Comparison of ENCODE assay signal across 21 cellular contexts in genomic region chr1:175377394-175377793, GRCh38.
DNase-seq lines count a peak whose midpoint lies in the region; ATAC-seq, FAIRE-seq and TF ChIP-seq lines count a peak whose summit lies in the region.
"Had no signal": no experiment of that assay in that cellular context is flagged by ENCODE, and none has a peak within 500 bp of the region (broad histone marks: within the 10 kb centered on the region; RNA-seq: fewer than 3 reads in every experiment).

No MANE protein-coding gene starts in this region.

- POLR2A ChIA-PET in HepG2 (lab: Yijun Ruan, JAX) (no interaction called here), H1 (lab: Charles Lee; ENCODE audit: partially characterized antibody) (no interaction called here)

- H3K4me2 ChIP-seq in HepG2 (ENCODE audit: low read depth, low read length) (no peak overlapping the region), H1 (ENCODE audit: insufficient read depth in 1 of 2, low read depth in 2 of 2, low read length in 2 of 2) (no peak overlapping the region)

- no peak overlapping the region for H3K14ac ChIP-seq in H1 (ENCODE audit: insufficient read length)

- 10% methylated on average over 6 of the region's 6 CpGs for WGBS in HepG2 (ENCODE audit: low lambda C conversion rate)
- 55% methylated on average over 6 of the region's 6 CpGs for WGBS in right lobe of liver (ENCODE audit: insufficient coverage, low coverage, low lambda C conversion rate, missing lambda C conversion rate)
- 89% methylated on average over 6 of the region's 6 CpGs; no CpG with 5 or more reads in 1 of the 2 experiments for WGBS in H1 (ENCODE audit: extremely low coverage in 1 of 2, insufficient coverage in 1 of 2, insufficient read length in 1 of 2, insufficient replicate concordance in 2 of 2, low coverage in 1 of 2, low lambda C conversion rate in 2 of 2, missing lambda C conversion rate in 1 of 2), 2 experiments

- H4K20me1 ChIP-seq in HepG2 (ENCODE audit: insufficient read depth, low read length) (no peaks in the 10 kb centered on the region), H1 (replicated peaks in 1 of 2; ENCODE audit: control insufficient read depth in 1 of 2, insufficient read depth in 2 of 2, low read length in 2 of 2) (no peaks in the 10 kb centered on the region)

- no peaks in the 10 kb centered on the region for H3K9me3 ChIP-seq in HepG2 (ENCODE audit: low read length)
- no peaks in the 10 kb centered on the region for H3K9me3 ChIP-seq in right lobe of liver
- H3K9me3 ChIP-seq in H1 (ENCODE audit: insufficient read depth in 2 of 2, low read depth in 1 of 2, low read length in 1 of 2): no peaks in the 10 kb centered on the region
- H3K9me3 ChIP-seq: BE2C had no signal

- H3K23ac ChIP-seq in H1 (ENCODE audit: insufficient read length): no peak overlapping the region

- FAIRE-seq in HepG2 (lab: Jason Lieb, UNC) (no peak), H1 (lab: Jason Lieb, UNC) (no peak)
- FAIRE-seq: G401.6, GM12891, GM19239, H54 had no signal

- H3K56ac ChIP-seq in H1 (replicated peaks; ENCODE audit: insufficient read length, low read depth, low read length): no peak overlapping the region

- H3K79me1 ChIP-seq in H1 (ENCODE audit: low read depth, low read length): no peaks in the 10 kb centered on the region

- BruUV-seq in HepG2 (replicated peaks; lab: Mats Ljungman, UMichigan): no TSS peak

- H3K9ac ChIP-seq in HepG2 (ENCODE audit: insufficient read depth, low read depth, low read length) (no peak overlapping the region), H1 (replicated peaks in 1 of 4; ENCODE audit: extremely low read depth in 1 of 4, low read depth in 3 of 4, low read length in 3 of 4) (no peak overlapping the region)
- H3K9ac ChIP-seq: GM23248 had no signal

- H4K8ac ChIP-seq in H1 (ENCODE audit: extremely low read depth, insufficient read depth, low read length): no peak overlapping the region

- no peak overlapping the region for H3K4ac ChIP-seq in H1 (replicated peaks; ENCODE audit: insufficient read length, low read depth, low read length)

- no peak for DNase-seq in HepG2 (ENCODE audit: low spot score)
- no peak for DNase-seq in right lobe of liver
- DNase-seq in NCI-H82 (lab: John Stamatoyannopoulos, UW): peak; percentile 51
- no peak for DNase-seq in H1 (ENCODE audit: low read depth in 1 of 2, low spot score in 2 of 2)
- no peak for DNase-seq in activated CD4-positive, alpha-beta T cell treated with anti-CD3 and anti-CD28 coated beads, Interleukin-2, amount 50 U/mL, for 4 hours
- no peak for DNase-seq in middle frontal gyrus (ENCODE audit: extremely low spot score, low spot score)
- DNase-seq: ACHN; BE2C; C1 segment of cervical spinal cord; CD4-positive, CD25-positive, alpha-beta regulatory T cell; CD8-positive, alpha-beta memory T cell; COR-L47; DMS 273 treated with DMSO at 0.1 percent for 48 hours; DMS53; GM23248; HCEC 1CT had no signal

- ATAC-seq in HepG2: no peak
- no peak for ATAC-seq in right lobe of liver
- ATAC-seq in GM21825 (IDR thresholded peaks at IDR 0.05; ENCODE audit: unreplicated experiment): no peak

- H3K4me3 ChIP-seq in HepG2 (replicated peaks in 1 of 3; ENCODE audit: insufficient read depth in 1 of 3, low read depth in 2 of 3, low read length in 3 of 3): no peak overlapping the region
- H3K4me3 ChIP-seq in right lobe of liver: no peak overlapping the region
- no peak overlapping the region for H3K4me3 ChIP-seq in H1 (ENCODE audit: extremely low read depth in 1 of 4, insufficient read depth in 2 of 4, low read depth in 3 of 4, low read length in 4 of 4)
- H3K4me3 ChIP-seq: GM23248 had no signal

- no peak overlapping the region for H2BK12ac ChIP-seq in H1 (ENCODE audit: low read depth, low read length)

- H2BK20ac ChIP-seq in H1 (ENCODE audit: low read length): no peak overlapping the region

- H4K5ac ChIP-seq in H1 (ENCODE audit: insufficient read length, low read depth, low read length): no peak overlapping the region

- H2BK120ac ChIP-seq in H1 (replicated peaks; ENCODE audit: low read depth, low read length): no peak overlapping the region

- TF ChIP-seq POLR2A in HepG2 (IDR thresholded peaks at IDR 0.05; ENCODE audit: insufficient read depth in 1 of 2, low read depth in 2 of 2, low read length in 2 of 2): no peak
- no peak for TF ChIP-seq POLR2A in right lobe of liver (IDR thresholded peaks at IDR 0.05)
- TF ChIP-seq POLR2A in H1 (IDR thresholded peaks at IDR 0.05; ENCODE audit: control extremely low read depth in 1 of 2, low read depth in 2 of 2, low read length in 2 of 2): no peak

- in situ Hi-C loops in HepG2 (cut with HindIII; ENCODE audit: extremely low pct_ligation_motif_present, low pct_unique_long_range_greater_than_20kb): no loop called here

- no peaks in the 10 kb centered on the region for H3K23me2 ChIP-seq in H1 (ENCODE audit: low read depth, low read length)

- H3K79me2 ChIP-seq in HepG2 (ENCODE audit: insufficient read depth, low read length) (no peaks in the 10 kb centered on the region), H1 (ENCODE audit: control insufficient read depth in 1 of 2, insufficient read depth in 2 of 2, low read length in 2 of 2) (no peaks in the 10 kb centered on the region)

- TF ChIP-seq RAD21 in HepG2 (CRISPR knock-in tag; IDR thresholded peaks at IDR 0.05) (no peak), H1 (IDR thresholded peaks at IDR 0.05 in 1 of 2, conservative IDR thresholded peaks at IDR 0.05 in 1 of 2; ENCODE audit: low read depth in 2 of 2, low read length in 2 of 2) (no peak)

- TF ChIP-seq CTCF in HepG2 (CRISPR knock-in tag; IDR thresholded peaks at IDR 0.05) (no peak), right lobe of liver (IDR thresholded peaks at IDR 0.05) (no peak), H1 (IDR thresholded peaks at IDR 0.05; ENCODE audit: control extremely low read depth in 1 of 3, insufficient read depth in 1 of 3, low read depth in 1 of 3, low read length in 3 of 3) (no peak)

- no peak overlapping the region for H2BK15ac ChIP-seq in H1 (ENCODE audit: low read length)

- intact Hi-C loops in HepG2 (cut with micrococcal nuclease; ENCODE audit: unreplicated experiment): loop anchor here (10.0 kb wide), 1 partner anchor 367 kb away; the partner anchor contains the start of gene TNR
- intact Hi-C loops in right lobe of liver (cut with DNase I): no loop called here

- no peaks in the 10 kb centered on the region for H3K36me3 ChIP-seq in HepG2 (replicated peaks in 1 of 2; ENCODE audit: control insufficient read depth in 1 of 2, insufficient read depth in 2 of 2, low read length in 2 of 2)
- H3K36me3 ChIP-seq in right lobe of liver: no peaks in the 10 kb centered on the region
- no peaks in the 10 kb centered on the region for H3K36me3 ChIP-seq in H1 (ENCODE audit: control insufficient read depth in 2 of 4, insufficient read depth in 4 of 4, low read length in 3 of 4)
- H3K36me3 ChIP-seq: BE2C had no signal

- H2AFZ ChIP-seq in HepG2 (ENCODE audit: low read length) (no peak overlapping the region), H1 (ENCODE audit: low read length) (no peak overlapping the region)
- H2AFZ ChIP-seq: GM23248 had no signal

- no peaks in the 10 kb centered on the region for H3K4me1 ChIP-seq in HepG2 (ENCODE audit: insufficient read depth, low read length)
- no peaks in the 10 kb centered on the region for H3K4me1 ChIP-seq in right lobe of liver
- no peaks in the 10 kb centered on the region; a peak in 2 of 7 replicates for H3K4me1 ChIP-seq in H1 (replicated peaks in 1 of 4; ENCODE audit: control insufficient read depth in 3 of 4, insufficient read depth in 4 of 4, low read length in 3 of 4)
- H3K4me1 ChIP-seq: BE2C had no signal

- CTCF ChIA-PET in HepG2 (lab: Yijun Ruan, JAX; ENCODE audit: low intra/inter-chr PET ratio, low total read pairs): no interaction called here
- CTCF ChIA-PET in H1 (lab: Charles Lee; ENCODE audit: partially characterized antibody): interaction anchor here (0.7 to 4.5 kb wide), 20 partner anchors 13 to 452 kb away, joined by 3 to 39 read pairs (median 3); partner anchors contain the start of gene TNR

- no peak overlapping the region for H3K18ac ChIP-seq in H1 (ENCODE audit: extremely low read depth, low read length)

- H3K27ac ChIP-seq in HepG2 (ENCODE audit: extremely low read length, insufficient read depth, low read length) (no peak overlapping the region), right lobe of liver (no peak overlapping the region), H1 (ENCODE audit: low read depth, low read length) (no peak overlapping the region)
- H3K27ac ChIP-seq: GM23248 had no signal

- H4K91ac ChIP-seq in H1 (replicated peaks; ENCODE audit: insufficient read length, low read length): no peak overlapping the region

- no peak for TF ChIP-seq EP300 in HepG2 (IDR thresholded peaks at IDR 0.05; ENCODE audit: low read depth in 2 of 2, low read length in 2 of 2)
- no peak for TF ChIP-seq EP300 in HepG2 (CRISPR knock-in tag; IDR thresholded peaks at IDR 0.05; ENCODE audit: borderline replicate concordance)
- no peak for TF ChIP-seq EP300 in H1 (IDR thresholded peaks at IDR 0.05; ENCODE audit: borderline replicate concordance in 1 of 2, low read depth in 2 of 2, low read length in 2 of 2)

- no peak overlapping the region for H2AK5ac ChIP-seq in H1 (ENCODE audit: low read depth, low read length)

- no peak overlapping the region for H2BK5ac ChIP-seq in H1 (ENCODE audit: low read depth, low read length)

- peaks cover 0 to 6% of the 10 kb centered on the region in 2 experiments; a peak in 2 of 5 replicates for H3K27me3 ChIP-seq in HepG2 (ENCODE audit: control insufficient read depth in 1 of 2, insufficient read depth in 2 of 2, low read length in 2 of 2)
- H3K27me3 ChIP-seq in right lobe of liver: no peaks in the 10 kb centered on the region
- no peaks in the 10 kb centered on the region; a peak in 2 of 7 replicates for H3K27me3 ChIP-seq in H1 (replicated peaks in 1 of 4; ENCODE audit: control insufficient read depth in 3 of 4, extremely low read depth in 1 of 4, insufficient read depth in 3 of 4, low read length in 3 of 4)
- H3K27me3 ChIP-seq: BE2C had no signal

TF ChIP-seq in HepG2, 621 proteins besides CTCF, POLR2A, EP300 and RAD21 (continues in another document):
- TF ChIP-seq MAFK (conservative IDR thresholded peaks at IDR 0.05 in 1 of 2, IDR thresholded peaks at IDR 0.05 in 1 of 2; ENCODE audit: low read length in 2 of 2): peak; percentile 89 to 95
- no peak for TF ChIP-seq SRSF9 (IDR thresholded peaks at IDR 0.05; ENCODE audit: borderline replicate concordance, insufficient read depth, low read depth, low read length, poor library complexity, severe bottlenecking)
- TF ChIP-seq MAFF (IDR thresholded peaks at IDR 0.05; ENCODE audit: low read depth, low read length): peak; percentile 93
- TF ChIP-seq ZNF766 (CRISPR knock-in tag; IDR thresholded peaks at IDR 0.05; ENCODE audit: borderline replicate concordance): no peak

TF ChIP-seq in H1, 55 proteins besides CTCF, POLR2A, EP300 and RAD21:
- TF ChIP-seq MAFK (IDR thresholded peaks at IDR 0.05; ENCODE audit: low read depth, low read length) (peak; percentile 65; the same call in 1 of the 2 replicates), EGR1 (IDR thresholded peaks at IDR 0.05; ENCODE audit: borderline replicate concordance, low read depth, low read length) (no peak)

Comparison
In these comparisons a context has a peak if more than half of its experiments do, and no peak if none do; other contexts are left out.
1. Of the 41 proteins assayed by ChIP-seq in both HepG2 and H1: peak only in HepG2: none; only in H1: none; in both: MAFK; in neither: 40.